11 cellular contexts compared by ENCODE assay signal in the genomic region with DNA sequence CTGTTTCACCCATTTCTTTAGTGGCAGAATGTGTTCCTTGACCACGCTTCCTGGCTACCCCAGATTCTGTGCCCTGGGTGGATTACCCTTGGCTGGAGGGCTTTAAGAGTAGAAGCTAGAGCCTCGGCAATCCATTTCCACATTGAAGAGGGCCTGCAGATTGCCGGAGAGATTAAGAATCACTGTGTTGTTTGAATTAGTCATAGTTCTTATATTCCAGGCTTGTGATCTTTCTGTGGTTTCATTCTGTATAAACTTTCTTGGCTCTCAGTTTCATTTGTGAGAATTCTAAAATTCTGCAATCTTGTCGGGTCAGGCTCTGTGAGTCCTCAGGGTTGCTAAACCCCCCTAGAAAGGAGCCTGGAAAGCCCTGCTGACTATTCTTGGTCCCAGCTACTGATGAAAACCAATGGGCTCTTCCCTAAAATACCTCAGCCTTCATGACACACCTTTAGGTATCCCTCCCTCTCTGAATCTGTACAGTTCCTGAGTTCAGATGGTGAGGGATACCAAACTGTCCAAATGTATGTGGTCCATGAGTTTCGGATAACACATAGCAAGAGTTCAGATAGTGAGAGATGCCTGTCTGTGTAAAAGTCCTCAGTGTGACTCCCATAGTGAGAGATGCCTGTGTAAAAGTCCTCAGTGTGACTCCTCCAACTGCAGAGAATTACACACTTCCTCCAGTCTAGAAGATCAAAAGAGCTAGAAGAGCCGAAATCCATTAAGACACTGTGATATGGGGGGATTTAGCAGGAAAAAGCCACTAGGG. TPM values are rescaled to one million over a fixed set of nuclear protein-coding genes. Genes with fewer than 3 reads are reported as not detected.
A peak's percentile ranks its signal among the peaks of the same experiment; 100 is the strongest.
DNase-seq lines count a peak whose midpoint lies in the region; ATAC-seq and TF ChIP-seq lines count a peak whose summit lies in the region.
"Had no signal": no experiment of that assay in that cellular context is flagged by ENCODE, and none has a peak within 500 bp of the region (broad histone marks: within the 10 kb centered on the region; RNA-seq: fewer than 3 reads in every experiment).

No MANE protein-coding gene starts in this region.

- POLR2A ChIA-PET in HEK293 (lab: Yijun Ruan, JAX) = no interaction called here

- H3K4me1 ChIP-seq in HEK293 (ENCODE audit: control insufficient read depth, insufficient read depth, low read length) (no peaks in the 10 kb centered on the region), ascending aorta (peaks cover 0 to 3% of the 10 kb centered on the region in 2 donors), muscle layer of duodenum (ENCODE audit: control insufficient read depth in 1 of 2, insufficient read depth in 2 of 2, low read length in 2 of 2) (no peaks in the 10 kb centered on the region)

- H3K27me3 ChIP-seq in ascending aorta = no peaks in the 10 kb centered on the region
- no peaks in the 10 kb centered on the region for H3K27me3 ChIP-seq in muscle layer of duodenum (ENCODE audit: low read depth, low read length)

- no peaks in the 10 kb centered on the region for H3K36me3 ChIP-seq in HEK293 (ENCODE audit: control insufficient read depth in 2 of 2, insufficient read depth in 1 of 2, low read length in 2 of 2)
- H3K36me3 ChIP-seq in ascending aorta = no peaks in the 10 kb centered on the region
- peaks cover 0 to 4% of the 10 kb centered on the region in 2 donors for H3K36me3 ChIP-seq in muscle layer of duodenum (ENCODE audit: control insufficient read depth in 1 of 2, insufficient read depth in 2 of 2, low read length in 2 of 2)

- intact Hi-C loops in ascending aorta (cut with DNase I) = loop anchor here (5.0 kb wide), 2 partner anchors 87 to 193 kb away; partner anchors contain the start of gene RCBTB1

- ATAC-seq in HG02870 (IDR thresholded peaks at IDR 0.05; ENCODE audit: unreplicated experiment) (no peak), GM19452 (IDR thresholded peaks at IDR 0.05; ENCODE audit: unreplicated experiment) (no peak)

- H3K27ac ChIP-seq in HEK293 (ENCODE audit: extremely low read depth, low read depth, low read length) (no peak overlapping the region), ascending aorta (peak overlapping the region; percentile 53 to 62), muscle layer of duodenum (ENCODE audit: low read length) (peak overlapping the region; percentile 19)

- DNase-seq in AG10803 (ENCODE audit: low read depth) = peak; percentile 70
- no peak for DNase-seq in ascending aorta (ENCODE audit: low spot score in 2 of 2)
- DNase-seq in 8988T = no peak
- no peak for DNase-seq in mesenteric fat pad (ENCODE audit: low spot score)
- DNase-seq: erythroblast, midbrain, NCI-H1417 treated with DMSO at 0.1 percent for 48 hours had no signal

- H3K9me3 ChIP-seq in HEK293 (ENCODE audit: control insufficient read depth, insufficient read depth, low read depth, low read length) = no peaks in the 10 kb centered on the region
- H3K9me3 ChIP-seq in ascending aorta = no peaks in the 10 kb centered on the region
- no peaks in the 10 kb centered on the region for H3K9me3 ChIP-seq in muscle layer of duodenum (ENCODE audit: control insufficient read depth in 1 of 2, low read length in 2 of 2)

- H3K4me3 ChIP-seq in AG10803 (ENCODE audit: low read length) = 0 out of 2 replicates have a peak overlapping the region, but pooled peaks have one; percentile 3
- no peak overlapping the region for H3K4me3 ChIP-seq in HEK293 (ENCODE audit: low read depth, low read length)
- no peak overlapping the region for H3K4me3 ChIP-seq in ascending aorta
- H3K4me3 ChIP-seq in muscle layer of duodenum (ENCODE audit: low read depth in 1 of 2, low read length in 2 of 2) = no peak overlapping the region

- TF ChIP-seq CTCF in AG10803 (conservative IDR thresholded peaks at IDR 0.05; ENCODE audit: low read length) (no peak), HEK293 (tag by site-specific recombination; IDR thresholded peaks at IDR 0.05) (no peak), ascending aorta (IDR thresholded peaks at IDR 0.05) (no peak)

- CTCF ChIA-PET in HEK293 (lab: Yijun Ruan, JAX) = no interaction called here

TF ChIP-seq in HEK293, 187 proteins besides CTCF, POLR2A, EP300 and RAD21:
- TF ChIP-seq ZBTB7A (tag by site-specific recombination; IDR thresholded peaks at IDR 0.05; ENCODE audit: low read depth) = no peak
- TF ChIP-seq ELK4 (IDR thresholded peaks at IDR 0.05; ENCODE audit: borderline replicate concordance, low read depth, low read length) = no peak
- peak; percentile 91 for TF ChIP-seq MYNN (tag by site-specific recombination; IDR thresholded peaks at IDR 0.05; ENCODE audit: borderline replicate concordance)

RNA-seq across cellular contexts. Expression of gene PHF11, which starts 4.3 kb away (rescaled TPM):
- 57.4 TPM for total RNA-seq in ascending aorta
- total RNA-seq in mesenteric fat pad = 52.4 TPM

RNA-seq across cellular contexts. Expression of gene SETDB2, which starts 56.0 kb away (rescaled TPM):
- total RNA-seq in ascending aorta (7.2 TPM), mesenteric fat pad (8.1 TPM)

RNA-seq across cellular contexts. Expression of gene CAB39L, which starts 56.2 kb away (rescaled TPM):
- 30.1 TPM for total RNA-seq in ascending aorta
- total RNA-seq in mesenteric fat pad = 9.3 TPM
